13 cellular contexts compared by ENCODE assay signal in genomic region chr19:16337809-16338469, GRCh38. TPM values are rescaled to one million over a fixed set of nuclear protein-coding genes. Genes with fewer than 3 reads are reported as not detected.
DNase-seq lines count a peak whose midpoint lies in the region; TF ChIP-seq lines count a peak whose summit lies in the region.
"Had no signal": no experiment of that assay in that cellular context is flagged by ENCODE, and none has a peak within 500 bp of the region (broad histone marks: within the 10 kb centered on the region; RNA-seq: fewer than 3 reads in every experiment).

No MANE protein-coding gene starts in this region.

- H3K9me3 ChIP-seq in BLaER1 (no peaks in the 10 kb centered on the region), mammary epithelial cell (replicated peaks; ENCODE audit: insufficient read depth, low read length) (no peaks in the 10 kb centered on the region), osteoblast (ENCODE audit: low read depth, low read length) (no peaks in the 10 kb centered on the region)
- H3K9me3 ChIP-seq: gastrocnemius medialis, Peyer's patch, transverse colon had no signal

- peak overlapping the region; percentile 93 for H3K27ac Mint-ChIP-seq in HFFc6

- no peak overlapping the region for H3K9ac ChIP-seq in BLaER1
- no peak overlapping the region for H3K9ac ChIP-seq in mammary epithelial cell (ENCODE audit: insufficient read depth, low read length)

- H2AFZ ChIP-seq in mammary epithelial cell (ENCODE audit: low read depth, low read length) (peak overlapping the region; percentile 57), osteoblast (ENCODE audit: low read length) (no peak overlapping the region)

- TF ChIP-seq CTCF in HFFc6 (IDR thresholded peaks at IDR 0.05) = no peak
- no peak for TF ChIP-seq CTCF in mammary epithelial cell (conservative IDR thresholded peaks at IDR 0.05 in 1 of 2, IDR thresholded peaks at IDR 0.05 in 1 of 2; ENCODE audit: extremely low read depth in 1 of 2, insufficient read depth in 1 of 2, low read depth in 1 of 2, low read length in 2 of 2)
- TF ChIP-seq CTCF in osteoblast (IDR thresholded peaks at IDR 0.05; ENCODE audit: extremely low read depth, low read depth, low read length) = no peak

- peaks cover 62% of the 10 kb centered on the region for H3K4me1 ChIP-seq in BLaER1
- H3K4me1 ChIP-seq in mammary epithelial cell (ENCODE audit: insufficient read depth, low read length) = peaks cover 19% of the 10 kb centered on the region
- H3K4me1 ChIP-seq in osteoblast (ENCODE audit: insufficient read depth, low read length) = peaks cover 52% of the 10 kb centered on the region

- peaks cover 64% of the 10 kb centered on the region for H3K4me1 Mint-ChIP-seq in HFFc6 (ENCODE audit: low read depth)

- H3K4me2 ChIP-seq in BLaER1 (peak overlapping the region; percentile 89), mammary epithelial cell (ENCODE audit: insufficient read depth, low read depth, low read length) (peak overlapping the region; percentile 70), osteoblast (ENCODE audit: insufficient read depth, low read length) (peak overlapping the region; percentile 73)

- intact Hi-C loops in mammary epithelial cell (cut with micrococcal nuclease) = no loop called here

- peaks cover under 1% of the 10 kb centered on the region for H3K27me3 Mint-ChIP-seq in HFFc6 (ENCODE audit: insufficient read depth)

- DNase-seq in HFFc6 (no peak), mammary epithelial cell (no peak), osteoblast (ENCODE audit: insufficient read length, low spot score, missing footprints) (peak; percentile 83), NOMO-1 treated with DMSO at 0.1 percent for 48 hours (lab: John Stamatoyannopoulos, UW; ENCODE audit: unreplicated experiment) (no peak), NCI-H226 (no peak), NCI-H524 (lab: John Stamatoyannopoulos, UW) (no peak)
- no peak for DNase-seq in activated effector memory CD4-positive, alpha-beta T cell treated with Interleukin-2 at 50 U/mL for 16 hours
- DNase-seq: DMS153, gastrocnemius medialis, NCI-H187 treated with DMSO at 0.1 percent for 48 hours, transverse colon had no signal

- H4K20me1 ChIP-seq in BLaER1 (no peaks in the 10 kb centered on the region), mammary epithelial cell (ENCODE audit: insufficient read depth, low read length) (no peaks in the 10 kb centered on the region), osteoblast (ENCODE audit: insufficient read depth, low read length) (no peaks in the 10 kb centered on the region)

- no peaks in the 10 kb centered on the region for H3K9me3 Mint-ChIP-seq in HFFc6

- no peaks in the 10 kb centered on the region for H3K36me3 Mint-ChIP-seq in HFFc6 (ENCODE audit: low read depth)

- H3K27me3 ChIP-seq in BLaER1 (no peaks in the 10 kb centered on the region), mammary epithelial cell (ENCODE audit: insufficient read depth, low read length) (no peaks in the 10 kb centered on the region), osteoblast (ENCODE audit: insufficient read depth, low read length) (no peaks in the 10 kb centered on the region)
- H3K27me3 ChIP-seq: gastrocnemius medialis, Peyer's patch, transverse colon had no signal

- no TSS peak for BruUV-seq in mammary epithelial cell (replicated peaks; lab: Mats Ljungman, UMichigan)

- CTCF ChIA-PET in mammary epithelial cell (lab: Charles Lee; ENCODE audit: low non-redundant PET) = no interaction called here

- in situ Hi-C loops in mammary epithelial cell (cut with MboI; ENCODE audit: low sequenced_read_pairs in 2 of 2) = no loop called here

- 0 out of 2 replicates have a peak overlapping the region, but pooled peaks have one; percentile 3 for H3K4me3 Mint-ChIP-seq in HFFc6

- 0 out of 2 replicates have a peak overlapping the region, but pooled peaks have one; percentile 8 for H3K4me3 ChIP-seq in BLaER1
- H3K4me3 ChIP-seq in mammary epithelial cell (replicated peaks in 1 of 3; ENCODE audit: insufficient read depth in 1 of 3, low read depth in 2 of 3, low read length in 3 of 3) = no peak overlapping the region
- no peak overlapping the region for H3K4me3 ChIP-seq in osteoblast (ENCODE audit: insufficient read depth, low read length)
- H3K4me3 ChIP-seq: gastrocnemius medialis, transverse colon had no signal

- 71% methylated on average over 8 of the region's 13 CpGs for WGBS in mammary epithelial cell (ENCODE audit: low coverage, missing lambda C conversion rate)

- H3K27ac ChIP-seq in BLaER1 (peak overlapping the region; percentile 52), mammary epithelial cell (ENCODE audit: insufficient read depth, low read depth, low read length) (no peak overlapping the region), osteoblast (ENCODE audit: low read depth, low read length) (peak overlapping the region; percentile 70)

- no peaks in the 10 kb centered on the region for H3K79me2 ChIP-seq in mammary epithelial cell (ENCODE audit: insufficient read depth, low read length)
- H3K79me2 ChIP-seq in osteoblast (ENCODE audit: insufficient read depth, low read length) = no peaks in the 10 kb centered on the region

- H3K36me3 ChIP-seq in BLaER1 (no peaks in the 10 kb centered on the region), mammary epithelial cell (ENCODE audit: insufficient read depth, low read length) (no peaks in the 10 kb centered on the region), osteoblast (ENCODE audit: insufficient read depth, low read length) (no peaks in the 10 kb centered on the region)
- H3K36me3 ChIP-seq: gastrocnemius medialis, Peyer's patch, transverse colon had no signal

- dilution Hi-C loops in mammary epithelial cell (cut with HindIII; ENCODE audit: low sequenced_read_pairs) = no loop called here

RNA-seq across cellular contexts. Expression of gene KLF2, which starts 13.3 kb away (rescaled TPM):
- total RNA-seq in HFFc6 (2021; fragmentation: NEBNext Ultra II Directional; extraction: Animal tissue kit (Norgen Biotek cat#: 25700)) = 10 to 100 TPM; 26.4 to 36.8 (median 32.4) TPM
- total RNA-seq in mammary epithelial cell (under 1 TPM in 1 of 2 donors, not detected in 1; 0.99 TPM), osteoblast (11.2 and 16.6 TPM in 2 replicates)
- polyA plus RNA-seq in mammary epithelial cell = 0.15 TPM
- polyA minus RNA-seq in mammary epithelial cell = not detected
